Comparison of ENCODE assay signal across 1 cellular context in the genomic region with DNA sequence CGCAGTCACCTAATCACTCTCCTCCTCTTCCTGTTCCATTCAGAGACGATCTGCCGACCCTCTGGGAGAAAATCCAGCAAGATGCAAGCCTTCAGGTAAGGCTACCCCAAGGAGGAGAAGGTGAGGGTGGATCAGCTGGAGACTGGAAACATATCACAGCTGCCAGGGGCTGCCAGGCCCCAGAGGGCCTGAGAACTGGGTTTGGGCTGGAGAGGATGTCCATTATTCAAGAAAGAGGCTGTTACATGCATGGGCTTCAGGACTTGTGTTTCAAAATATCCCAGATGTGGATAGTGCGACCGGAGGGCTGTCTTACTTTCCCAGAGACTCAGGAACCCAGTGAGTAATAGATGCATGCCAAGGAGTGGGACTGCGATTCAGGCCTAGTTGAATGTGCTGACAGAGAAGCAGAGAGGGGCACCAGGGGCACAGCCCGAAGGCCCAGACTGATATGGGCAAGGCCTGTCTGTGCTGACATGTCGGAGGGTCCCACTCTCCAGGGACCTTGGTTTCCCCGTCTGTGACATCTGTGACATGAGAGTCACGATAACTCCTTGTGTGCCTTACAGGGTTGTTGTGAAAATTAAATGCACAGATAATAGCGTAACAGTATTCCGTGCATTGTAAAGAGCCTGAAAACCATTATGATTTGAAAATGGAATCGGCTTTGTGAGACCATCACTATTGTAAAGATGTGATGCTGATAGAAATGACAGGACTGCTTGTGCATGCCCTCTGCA.
TF ChIP-seq lines count a peak whose summit lies in the region.

No MANE protein-coding gene starts in this region.

TF ChIP-seq in HepG2, 621 proteins besides CTCF, POLR2A, EP300 and RAD21 (continued from another document and continues in another):
- TF ChIP-seq ZNF574 (CRISPR knock-in tag; IDR thresholded peaks at IDR 0.05) = no peak; the same call in 1 of the 2 replicates
- no peak for TF ChIP-seq HCFC1 (IDR thresholded peaks at IDR 0.05; ENCODE audit: low read depth, low read length)
- TF ChIP-seq ELF4 (CRISPR knock-in tag; IDR thresholded peaks at IDR 0.05; ENCODE audit: borderline replicate concordance) = no peak
- TF ChIP-seq, protein P1, sequence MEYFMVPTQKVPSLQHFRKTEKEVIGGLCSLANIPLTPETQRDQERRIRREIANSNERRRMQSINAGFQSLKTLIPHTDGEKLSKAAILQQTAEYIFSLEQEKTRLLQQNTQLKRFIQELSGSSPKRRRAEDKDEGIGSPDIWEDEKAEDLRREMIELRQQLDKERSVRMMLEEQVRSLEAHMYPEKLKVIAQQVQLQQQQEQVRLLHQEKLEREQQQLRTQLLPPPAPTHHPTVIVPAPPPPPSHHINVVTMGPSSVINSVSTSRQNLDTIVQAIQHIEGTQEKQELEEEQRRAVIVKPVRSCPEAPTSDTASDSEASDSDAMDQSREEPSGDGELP (IDR thresholded peaks at IDR 0.05; ENCODE audit: borderline replicate concordance, low read depth) = peak; percentile 29; the same call in 1 of the 2 replicates
- peak; percentile 24 for TF ChIP-seq TEAD3 (CRISPR knock-in tag; optimal IDR thresholded peaks at IDR 0.05; ENCODE audit: borderline replicate concordance)
- TF ChIP-seq, protein P2, sequence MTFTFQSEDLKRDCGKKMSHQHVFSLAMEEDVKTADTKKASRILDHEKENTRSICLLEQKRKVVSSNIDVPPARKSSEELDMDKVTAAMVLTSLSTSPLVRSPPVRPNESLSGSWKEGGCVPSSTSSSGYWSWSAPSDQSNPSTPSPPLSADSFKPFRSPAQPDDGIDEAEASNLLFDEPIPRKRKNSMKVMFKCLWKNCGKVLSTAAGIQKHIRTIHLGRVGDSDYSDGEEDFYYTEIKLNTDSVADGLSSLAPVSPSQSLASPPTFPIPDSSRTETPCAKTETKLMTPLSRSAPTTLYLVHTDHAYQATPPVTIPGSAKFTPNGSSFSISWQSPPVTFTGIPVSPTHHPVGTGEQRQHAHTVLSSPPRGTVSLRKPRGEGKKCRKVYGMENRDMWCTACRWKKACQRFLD (CRISPR knock-in tag; IDR thresholded peaks at IDR 0.05; ENCODE audit: borderline replicate concordance) = 0 out of 2 replicates have a peak, but pooled peaks have one; percentile 33
- 0 out of 2 replicates have a peak, but pooled peaks have one; percentile 7 for TF ChIP-seq NAIF1 (CRISPR knock-in tag; IDR thresholded peaks at IDR 0.05; ENCODE audit: borderline replicate concordance)
- TF ChIP-seq, protein P3, sequence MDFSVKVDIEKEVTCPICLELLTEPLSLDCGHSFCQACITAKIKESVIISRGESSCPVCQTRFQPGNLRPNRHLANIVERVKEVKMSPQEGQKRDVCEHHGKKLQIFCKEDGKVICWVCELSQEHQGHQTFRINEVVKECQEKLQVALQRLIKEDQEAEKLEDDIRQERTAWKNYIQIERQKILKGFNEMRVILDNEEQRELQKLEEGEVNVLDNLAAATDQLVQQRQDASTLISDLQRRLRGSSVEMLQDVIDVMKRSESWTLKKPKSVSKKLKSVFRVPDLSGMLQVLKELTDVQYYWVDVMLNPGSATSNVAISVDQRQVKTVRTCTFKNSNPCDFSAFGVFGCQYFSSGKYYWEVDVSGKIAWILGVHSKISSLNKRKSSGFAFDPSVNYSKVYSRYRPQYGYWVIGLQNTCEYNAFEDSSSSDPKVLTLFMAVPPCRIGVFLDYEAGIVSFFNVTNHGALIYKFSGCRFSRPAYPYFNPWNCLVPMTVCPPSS (IDR thresholded peaks at IDR 0.05) = no peak
- TF ChIP-seq ZNF33B (CRISPR knock-in tag; IDR thresholded peaks at IDR 0.05) = peak; percentile 44; the same call in 1 of the 2 replicates
- TF ChIP-seq ATF7 (IDR thresholded peaks at IDR 0.05) = no peak
- 0 out of 2 replicates have a peak, but pooled peaks have one; percentile 42 for TF ChIP-seq ATF7 (CRISPR knock-in tag; IDR thresholded peaks at IDR 0.05)
- TF ChIP-seq FOXA3 (CRISPR knock-in tag; IDR thresholded peaks at IDR 0.05) = no peak
- 0 out of 2 replicates have a peak, but pooled peaks have one; percentile 17 for TF ChIP-seq ZBTB20 (CRISPR knock-in tag; IDR thresholded peaks at IDR 0.05; ENCODE audit: borderline replicate concordance, low read depth)
- TF ChIP-seq, protein P4, sequence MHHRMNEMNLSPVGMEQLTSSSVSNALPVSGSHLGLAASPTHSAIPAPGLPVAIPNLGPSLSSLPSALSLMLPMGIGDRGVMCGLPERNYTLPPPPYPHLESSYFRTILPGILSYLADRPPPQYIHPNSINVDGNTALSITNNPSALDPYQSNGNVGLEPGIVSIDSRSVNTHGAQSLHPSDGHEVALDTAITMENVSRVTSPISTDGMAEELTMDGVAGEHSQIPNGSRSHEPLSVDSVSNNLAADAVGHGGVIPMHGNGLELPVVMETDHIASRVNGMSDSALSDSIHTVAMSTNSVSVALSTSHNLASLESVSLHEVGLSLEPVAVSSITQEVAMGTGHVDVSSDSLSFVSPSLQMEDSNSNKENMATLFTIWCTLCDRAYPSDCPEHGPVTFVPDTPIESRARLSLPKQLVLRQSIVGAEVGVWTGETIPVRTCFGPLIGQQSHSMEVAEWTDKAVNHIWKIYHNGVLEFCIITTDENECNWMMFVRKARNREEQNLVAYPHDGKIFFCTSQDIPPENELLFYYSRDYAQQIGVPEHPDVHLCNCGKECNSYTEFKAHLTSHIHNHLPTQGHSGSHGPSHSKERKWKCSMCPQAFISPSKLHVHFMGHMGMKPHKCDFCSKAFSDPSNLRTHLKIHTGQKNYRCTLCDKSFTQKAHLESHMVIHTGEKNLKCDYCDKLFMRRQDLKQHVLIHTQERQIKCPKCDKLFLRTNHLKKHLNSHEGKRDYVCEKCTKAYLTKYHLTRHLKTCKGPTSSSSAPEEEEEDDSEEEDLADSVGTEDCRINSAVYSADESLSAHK (CRISPR knock-in tag; IDR thresholded peaks at IDR 0.05; ENCODE audit: borderline replicate concordance) = no peak; the same call in 1 of the 2 replicates
- no peak for TF ChIP-seq KDM4B (CRISPR knock-in tag; IDR thresholded peaks at IDR 0.05)
- no peak for TF ChIP-seq ZNF556 (CRISPR knock-in tag; IDR thresholded peaks at IDR 0.05; ENCODE audit: borderline replicate concordance)
- no peak for TF ChIP-seq LRRFIP1 (CRISPR knock-in tag; conservative IDR thresholded peaks at IDR 0.05)
- TF ChIP-seq SP4 (CRISPR knock-in tag; IDR thresholded peaks at IDR 0.05) = no peak
- TF ChIP-seq SMAD3 (CRISPR knock-in tag; IDR thresholded peaks at IDR 0.05) = 0 out of 2 replicates have a peak, but pooled peaks have one; percentile 9
- no peak for TF ChIP-seq KDM3A (CRISPR knock-in tag; IDR thresholded peaks at IDR 0.05; ENCODE audit: low read depth)
- TF ChIP-seq AGO2 (optimal IDR thresholded peaks at IDR 0.05; ENCODE audit: low read depth, low read length) = no peak
- peak; percentile 62 for TF ChIP-seq ZNF891 (CRISPR knock-in tag; IDR thresholded peaks at IDR 0.05)
- peak; percentile 38; the same call in 1 of the 2 replicates for TF ChIP-seq JUND (CRISPR knock-in tag; IDR thresholded peaks at IDR 0.05)
- 0 out of 2 replicates have a peak, but pooled peaks have one; percentile 24 for TF ChIP-seq PHF20 (CRISPR knock-in tag; IDR thresholded peaks at IDR 0.05)
- TF ChIP-seq EEA1 (CRISPR knock-in tag; IDR thresholded peaks at IDR 0.05; ENCODE audit: borderline replicate concordance) = no peak
- peak; percentile 69 for TF ChIP-seq BORCS8-MEF2B (CRISPR knock-in tag; IDR thresholded peaks at IDR 0.05)
- no peak for TF ChIP-seq RBM39 (IDR thresholded peaks at IDR 0.05; ENCODE audit: low read depth, low read length, poor library complexity, severe bottlenecking)
- TF ChIP-seq ELF3 (CRISPR knock-in tag; IDR thresholded peaks at IDR 0.05) = no peak
- no peak for TF ChIP-seq ZNF101 (CRISPR knock-in tag; IDR thresholded peaks at IDR 0.05; ENCODE audit: borderline replicate concordance, low read depth)
- TF ChIP-seq ZNF34 (CRISPR knock-in tag; IDR thresholded peaks at IDR 0.05; ENCODE audit: borderline replicate concordance) = peak; percentile 39; the same call in 1 of the 2 replicates
- no peak for TF ChIP-seq CBFB (CRISPR knock-in tag; IDR thresholded peaks at IDR 0.05)
- peak; percentile 49; the same call in 1 of the 2 replicates for TF ChIP-seq HES4 (CRISPR knock-in tag; IDR thresholded peaks at IDR 0.05; ENCODE audit: borderline replicate concordance)
- TF ChIP-seq STAG1 (CRISPR knock-in tag; IDR thresholded peaks at IDR 0.05) = 0 out of 2 replicates have a peak, but pooled peaks have one; percentile 2
- TF ChIP-seq ZNF138 (CRISPR knock-in tag; IDR thresholded peaks at IDR 0.05; ENCODE audit: low read depth) = 0 out of 2 replicates have a peak, but pooled peaks have one; percentile 60
- TF ChIP-seq ZZZ3 (CRISPR knock-in tag; IDR thresholded peaks at IDR 0.05; ENCODE audit: borderline replicate concordance) = 0 out of 2 replicates have a peak, but pooled peaks have one; percentile 45
- TF ChIP-seq ZNF678 (CRISPR knock-in tag; IDR thresholded peaks at IDR 0.05) = 0 out of 2 replicates have a peak, but pooled peaks have one; percentile 59
- TF ChIP-seq ZBED4 (CRISPR knock-in tag; IDR thresholded peaks at IDR 0.05; ENCODE audit: borderline replicate concordance) = 0 out of 2 replicates have a peak, but pooled peaks have one; percentile 14
- 0 out of 2 replicates have a peak, but pooled peaks have one; percentile 80 for TF ChIP-seq RARG (CRISPR knock-in tag; IDR thresholded peaks at IDR 0.05; ENCODE audit: low read depth)
- peak; percentile 82 for TF ChIP-seq ZFX (CRISPR knock-in tag; IDR thresholded peaks at IDR 0.05; ENCODE audit: low read depth)
- TF ChIP-seq SP140L (CRISPR knock-in tag; IDR thresholded peaks at IDR 0.05; ENCODE audit: borderline replicate concordance) = no peak; the same call in 1 of the 2 replicates
- no peak for TF ChIP-seq THYN1 (CRISPR knock-in tag; IDR thresholded peaks at IDR 0.05; ENCODE audit: borderline replicate concordance, low read depth)
- TF ChIP-seq NFE2 (CRISPR knock-in tag; IDR thresholded peaks at IDR 0.05) = no peak
